In genomic region chr12:124694846-124695497, GRCh38 we compare ENCODE assay signal across 1 cellular context.
TF ChIP-seq lines count a peak whose summit lies in the region.

No MANE protein-coding gene starts in this region.

TF ChIP-seq in HepG2, 621 proteins besides CTCF, POLR2A, EP300 and RAD21:
- TF ChIP-seq NFAT5 (CRISPR knock-in tag; IDR thresholded peaks at IDR 0.05) (no peak), STAT5B (CRISPR knock-in tag; IDR thresholded peaks at IDR 0.05) (no peak), ZC3H13 (CRISPR knock-in tag; IDR thresholded peaks at IDR 0.05) (no peak), U2AF1 (optimal IDR thresholded peaks at IDR 0.05; ENCODE audit: low read depth, low read length) (no peak), ZNF615 (CRISPR knock-in tag; IDR thresholded peaks at IDR 0.05; ENCODE audit: borderline replicate concordance) (no peak), ZNF180 (CRISPR knock-in tag; IDR thresholded peaks at IDR 0.05; ENCODE audit: borderline replicate concordance, low read depth) (no peak), ZNF280B (CRISPR knock-in tag; IDR thresholded peaks at IDR 0.05; ENCODE audit: borderline replicate concordance) (no peak), SMARCE1 (IDR thresholded peaks at IDR 0.05; ENCODE audit: borderline replicate concordance) (no peak), ZNF790 (CRISPR knock-in tag; IDR thresholded peaks at IDR 0.05; ENCODE audit: borderline replicate concordance) (no peak), NONO (IDR thresholded peaks at IDR 0.05) (no peak), NONO (CRISPR knock-in tag; conservative IDR thresholded peaks at IDR 0.05) (no peak), ZNF616 (CRISPR knock-in tag; IDR thresholded peaks at IDR 0.05; ENCODE audit: low read depth) (no peak), HNF4A (CRISPR knock-in tag; IDR thresholded peaks at IDR 0.05) (no peak), JUNB (CRISPR knock-in tag; IDR thresholded peaks at IDR 0.05; ENCODE audit: borderline replicate concordance) (no peak), THAP7 (CRISPR knock-in tag; IDR thresholded peaks at IDR 0.05) (no peak), ZNF253 (CRISPR knock-in tag; IDR thresholded peaks at IDR 0.05; ENCODE audit: borderline replicate concordance) (no peak), HNRNPUL1 (IDR thresholded peaks at IDR 0.05; ENCODE audit: low read depth, low read length) (no peak)
